Comparison of ENCODE assay signal across 8 cellular contexts in the genomic region with DNA sequence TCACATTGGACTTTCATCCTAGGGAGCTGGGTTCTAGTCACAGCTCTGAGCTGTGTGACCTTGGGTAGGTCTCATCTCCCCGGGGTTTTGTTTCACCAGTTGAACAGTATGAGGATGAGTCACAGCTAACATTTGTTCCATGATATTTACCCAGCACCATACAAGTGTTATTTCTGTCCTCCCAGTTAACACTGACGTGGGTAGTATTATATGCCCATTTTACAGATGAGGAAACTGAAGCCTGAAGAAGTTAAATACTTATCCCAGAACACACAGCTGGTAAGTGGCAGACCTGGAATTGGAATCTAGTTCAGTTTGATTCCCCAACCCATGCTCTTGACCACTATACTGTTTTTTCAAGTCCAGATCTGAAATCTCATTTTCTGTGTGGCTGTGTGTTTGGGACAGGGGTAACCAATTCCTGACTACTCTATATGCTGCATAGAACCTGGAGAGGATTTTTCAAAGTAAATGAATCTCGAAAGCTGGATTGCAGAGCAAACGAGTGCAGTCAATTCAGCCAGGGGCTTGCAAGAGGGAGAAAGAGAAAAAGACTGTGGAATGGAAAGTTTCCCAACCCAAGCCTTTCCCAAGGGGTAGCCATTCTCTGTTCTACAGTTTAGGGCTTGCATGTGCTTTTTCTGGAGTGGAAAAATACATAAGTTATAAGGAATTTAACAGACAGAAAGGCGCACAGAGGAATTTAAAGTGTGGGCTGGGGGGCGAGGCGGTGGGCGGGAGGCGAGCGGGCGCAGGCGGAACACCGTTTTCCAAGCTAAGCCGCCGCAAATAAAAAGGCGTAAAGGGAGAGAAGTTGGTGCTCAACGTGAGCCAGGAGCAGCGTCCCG. TPM values are rescaled to one million over a fixed set of nuclear protein-coding genes. Genes with fewer than 3 reads are reported as not detected.
A peak's percentile ranks its signal among the peaks of the same experiment; 100 is the strongest.
DNase-seq lines count a peak whose midpoint lies in the region; ATAC-seq, FAIRE-seq and TF ChIP-seq lines count a peak whose summit lies in the region.

No MANE protein-coding gene starts in this region.

- no peak for FAIRE-seq in HepG2 (lab: Jason Lieb, UNC)

- peak; percentile 55 for ATAC-seq in HepG2

- no peak for TF ChIP-seq CTCF in HepG2 (CRISPR knock-in tag; IDR thresholded peaks at IDR 0.05)

- peaks cover 56% of the 10 kb centered on the region for H3K4me1 ChIP-seq in HUES6 (ENCODE audit: control insufficient read depth, insufficient read depth, low read length)
- peaks cover 55% of the 10 kb centered on the region for H3K4me1 ChIP-seq in HepG2 (ENCODE audit: insufficient read depth, low read length)

- POLR2A ChIA-PET in HepG2 (lab: Yijun Ruan, JAX) = no interaction called here

- no peak for TF ChIP-seq EP300 in HepG2 (IDR thresholded peaks at IDR 0.05; ENCODE audit: low read depth in 2 of 2, low read length in 2 of 2)
- no peak for TF ChIP-seq EP300 in HepG2 (CRISPR knock-in tag; IDR thresholded peaks at IDR 0.05; ENCODE audit: borderline replicate concordance)

- H3K27ac ChIP-seq in HUES6 (ENCODE audit: low read depth, low read length) (no peak overlapping the region), cingulate gyrus (ENCODE audit: low read depth, low read length) (peak overlapping the region; percentile 82), HepG2 (ENCODE audit: extremely low read length, insufficient read depth, low read length) (no peak overlapping the region), substantia nigra (ENCODE audit: low read depth, low read length, poor library complexity, severe bottlenecking) (peak overlapping the region; percentile 27)

- intact Hi-C loops in HepG2 (cut with micrococcal nuclease; ENCODE audit: unreplicated experiment) = no loop called here

- CTCF ChIA-PET in HepG2 (lab: Yijun Ruan, JAX; ENCODE audit: low intra/inter-chr PET ratio, low total read pairs) = no interaction called here

- in situ Hi-C loops in HepG2 (cut with HindIII; ENCODE audit: extremely low pct_ligation_motif_present, low pct_unique_long_range_greater_than_20kb) = loop anchor here (10.0 kb wide), 1 partner anchor 157 kb away; no protein-coding TSS in a partner anchor

- H2AFZ ChIP-seq in HepG2 (ENCODE audit: low read length) = peak overlapping the region; percentile 44

- H3K9ac ChIP-seq in HUES6 (ENCODE audit: low read length) (peak overlapping the region; percentile 68), HepG2 (ENCODE audit: insufficient read depth, low read depth, low read length) (peak overlapping the region; percentile 36; the same call in 1 of the 2 replicates)

- DNase-seq in HepG2 (ENCODE audit: low spot score) (peak; percentile 42), substantia nigra (lab: John Stamatoyannopoulos, UW) (no peak), dermis blood vessel endothelial cell (no peak), putamen (ENCODE audit: low spot score) (no peak), NCI-H526 treated with DMSO at 0.1 percent for 48 hours (lab: John Stamatoyannopoulos, UW) (no peak)
- no peak for DNase-seq in activated T-cell treated with anti-CD3 and anti-CD28 coated beads, Interleukin-2, amount 50 U/mL, for 48 hours

- H3K79me2 ChIP-seq in HepG2 (ENCODE audit: insufficient read depth, low read length) = no peaks in the 10 kb centered on the region

- H3K27me3 ChIP-seq in HUES6 (ENCODE audit: control insufficient read depth, insufficient read depth, low read length) = peaks cover 8% of the 10 kb centered on the region
- peaks cover 0 to 32% of the 10 kb centered on the region in 2 experiments; a peak in 3 of 5 replicates for H3K27me3 ChIP-seq in HepG2 (ENCODE audit: control insufficient read depth in 1 of 2, insufficient read depth in 2 of 2, low read length in 2 of 2)

- WGBS in HepG2 (ENCODE audit: low lambda C conversion rate) = 2% methylated on average over 19 of the region's 19 CpGs

- H3K4me3 ChIP-seq in HUES6 (ENCODE audit: low read depth, low read length) = peak overlapping the region; percentile 73
- H3K4me3 ChIP-seq in HepG2 (replicated peaks in 1 of 3; ENCODE audit: insufficient read depth in 1 of 3, low read depth in 2 of 3, low read length in 3 of 3) = peak overlapping the region; percentile 57 to 67 (median 61)

- H3K9me3 ChIP-seq in HUES6 (ENCODE audit: control insufficient read depth, insufficient read depth, low read depth, low read length) = no peaks in the 10 kb centered on the region
- H3K9me3 ChIP-seq in HepG2 (ENCODE audit: low read length) = no peaks in the 10 kb centered on the region

- H3K36me3 ChIP-seq in HUES6 (ENCODE audit: control insufficient read depth, insufficient read depth, low read length) = no peaks in the 10 kb centered on the region
- H3K36me3 ChIP-seq in HepG2 (replicated peaks in 1 of 2; ENCODE audit: control insufficient read depth in 1 of 2, insufficient read depth in 2 of 2, low read length in 2 of 2) = no peaks in the 10 kb centered on the region

- TF ChIP-seq RAD21 in HepG2 (CRISPR knock-in tag; IDR thresholded peaks at IDR 0.05) = no peak

- peak overlapping the region; percentile 66 for H3K4me2 ChIP-seq in HepG2 (ENCODE audit: low read depth, low read length)

- H4K20me1 ChIP-seq in HepG2 (ENCODE audit: insufficient read depth, low read length) = no peaks in the 10 kb centered on the region

- no peak for TF ChIP-seq POLR2A in HepG2 (IDR thresholded peaks at IDR 0.05; ENCODE audit: insufficient read depth in 1 of 2, low read depth in 2 of 2, low read length in 2 of 2)

- BruUV-seq in HepG2 (replicated peaks; lab: Mats Ljungman, UMichigan) = no TSS peak

TF ChIP-seq in HepG2, 621 proteins besides CTCF, POLR2A, EP300 and RAD21 (continues in another document):
- TF ChIP-seq ADNP (CRISPR knock-in tag; IDR thresholded peaks at IDR 0.05) = peak; percentile 59; the same call in 1 of the 2 replicates
- TF ChIP-seq, protein P1, sequence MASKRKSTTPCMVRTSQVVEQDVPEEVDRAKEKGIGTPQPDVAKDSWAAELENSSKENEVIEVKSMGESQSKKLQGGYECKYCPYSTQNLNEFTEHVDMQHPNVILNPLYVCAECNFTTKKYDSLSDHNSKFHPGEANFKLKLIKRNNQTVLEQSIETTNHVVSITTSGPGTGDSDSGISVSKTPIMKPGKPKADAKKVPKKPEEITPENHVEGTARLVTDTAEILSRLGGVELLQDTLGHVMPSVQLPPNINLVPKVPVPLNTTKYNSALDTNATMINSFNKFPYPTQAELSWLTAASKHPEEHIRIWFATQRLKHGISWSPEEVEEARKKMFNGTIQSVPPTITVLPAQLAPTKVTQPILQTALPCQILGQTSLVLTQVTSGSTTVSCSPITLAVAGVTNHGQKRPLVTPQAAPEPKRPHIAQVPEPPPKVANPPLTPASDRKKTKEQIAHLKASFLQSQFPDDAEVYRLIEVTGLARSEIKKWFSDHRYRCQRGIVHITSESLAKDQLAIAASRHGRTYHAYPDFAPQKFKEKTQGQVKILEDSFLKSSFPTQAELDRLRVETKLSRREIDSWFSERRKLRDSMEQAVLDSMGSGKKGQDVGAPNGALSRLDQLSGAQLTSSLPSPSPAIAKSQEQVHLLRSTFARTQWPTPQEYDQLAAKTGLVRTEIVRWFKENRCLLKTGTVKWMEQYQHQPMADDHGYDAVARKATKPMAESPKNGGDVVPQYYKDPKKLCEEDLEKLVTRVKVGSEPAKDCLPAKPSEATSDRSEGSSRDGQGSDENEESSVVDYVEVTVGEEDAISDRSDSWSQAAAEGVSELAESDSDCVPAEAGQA (IDR thresholded peaks at IDR 0.05; ENCODE audit: low read depth) = no peak
- TF ChIP-seq, protein P1 (CRISPR knock-in tag; IDR thresholded peaks at IDR 0.05; ENCODE audit: borderline replicate concordance) = no peak
- TF ChIP-seq MIXL1 (CRISPR knock-in tag; IDR thresholded peaks at IDR 0.05) = no peak

RNA-seq across cellular contexts. Expression of gene RARB, which starts 0.7 kb away (rescaled TPM):
- not detected in 2 replicates for total RNA-seq in HepG2 (2016; rRNA removed; fragmentation: Illumina TruSeq; extraction: Trizol)
- not detected in 2 replicates for total RNA-seq in HepG2 (2016; cell fraction: cytosol; rRNA removed; fragmentation: Illumina TruSeq; extraction: Trizol; ENCODE audit: low read depth)
- not detected in 2 replicates for total RNA-seq in HepG2 (2016; cell fraction: insoluble cytoplasmic fraction; rRNA removed; fragmentation: Illumina TruSeq; extraction: Trizol)
- total RNA-seq in HepG2 (2016; cell fraction: membrane; rRNA removed; fragmentation: Illumina TruSeq; extraction: Trizol) = not detected in 2 replicates
- total RNA-seq in HepG2 (2016; cell fraction: nucleus; rRNA removed; fragmentation: Illumina TruSeq; extraction: Trizol) = not detected in 2 replicates
- polyA plus RNA-seq in HepG2 (2011; rRNA removed) = 0.16 TPM in 1 of 2 replicates, not detected in the other
- polyA plus RNA-seq in HepG2 (2011; cell fraction: cytosol; rRNA removed) = 0.04 TPM in 1 of 2 replicates, not detected in the other
- polyA plus RNA-seq in HepG2 (2011; cell fraction: nucleus; rRNA removed) = 0.05 TPM in 1 of 2 replicates, not detected in the other
- 0.07 TPM in 1 of 2 replicates, not detected in the other for polyA plus RNA-seq in HepG2 (2012)
- polyA plus RNA-seq in HepG2 (2016; cell fraction: cytosol; fragmentation: Illumina TruSeq; extraction: Trizol; ENCODE audit: low read depth) = not detected in 2 replicates
- not detected in 2 replicates for polyA plus RNA-seq in HepG2 (2016; cell fraction: insoluble cytoplasmic fraction; fragmentation: Illumina TruSeq; extraction: Trizol; ENCODE audit: low read depth)
- not detected in 2 replicates for polyA plus RNA-seq in HepG2 (2016; cell fraction: membrane; fragmentation: Illumina TruSeq; extraction: Trizol; ENCODE audit: low read depth)
- not detected in 2 replicates for polyA plus RNA-seq in HepG2 (2016; cell fraction: nucleus; fragmentation: Illumina TruSeq; extraction: Trizol; ENCODE audit: insufficient read depth, low read depth)
- polyA minus RNA-seq in HepG2 (2011; rRNA and poly(A)+ RNA removed; ENCODE audit: low replicate concordance) = not detected in 2 replicates
- not detected in 2 replicates for polyA minus RNA-seq in HepG2 (2011; cell fraction: cytosol; rRNA and poly(A)+ RNA removed)
- 0.26 and 0.75 TPM in 2 replicates for polyA minus RNA-seq in HepG2 (2011; cell fraction: nucleus; rRNA and poly(A)+ RNA removed)
- total RNA-seq in dermis blood vessel endothelial cell = 1.2 and 1.5 TPM in 2 replicates

Comparison
In these comparisons a context has a peak if more than half of its experiments do, and no peak if none do; other contexts are left out.
1. H3K27ac ChIP-seq: peak in cingulate gyrus (single experiment) and substantia nigra (single experiment); none in HUES6 (single experiment) and HepG2 (single experiment).